18 cellular contexts compared by ENCODE assay signal in the genomic region with DNA sequence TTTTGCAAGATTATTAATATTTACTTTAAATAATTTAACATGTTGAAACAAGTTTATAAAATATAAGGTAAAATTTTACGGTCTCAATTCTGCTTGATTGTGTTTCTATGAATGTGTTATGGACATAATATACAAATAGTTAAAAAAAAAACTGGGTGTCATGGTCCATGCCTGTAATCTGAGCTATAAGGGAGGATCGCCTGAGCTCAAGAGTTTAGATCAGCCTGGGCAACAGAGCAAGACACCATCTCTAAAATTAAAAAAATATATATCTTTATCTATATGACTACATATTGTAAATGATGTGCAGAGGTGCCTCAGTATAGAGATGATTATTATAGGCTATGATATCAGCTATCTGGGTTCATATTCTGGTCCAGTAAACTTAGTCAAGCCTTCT.
"Had no signal": no experiment of that assay in that cellular context is flagged by ENCODE, and none has a peak within 500 bp of the region (broad histone marks: within the 10 kb centered on the region; RNA-seq: fewer than 3 reads in every experiment).

No MANE protein-coding gene starts in this region.

- DNase-seq: activated CD4-positive, alpha-beta T cell treated with anti-CD3 and anti-CD28 coated beads, Interleukin-2, amount 10 ng/mL, durations not matched to agents 24 days and 14 days; activated naive CD4-positive, alpha-beta T cell treated with anti-CD3 and anti-CD28 coated beads, Interleukin-2, amount 50 U/mL, for 16 hours; amygdala; cerebellar nuclear complex; dermis blood vessel endothelial cell; endodermal cell; erythroblast; hypothalamus; immature natural killer cell; stimulated activated CD4-positive, alpha-beta T cell treated with anti-CD3 and anti-CD28 coated beads, Interleukin-2, amount 100 ng/mL, for 48 hours; T-cell; testis; upper lobe of right lung had no signal

- H3K27me3 ChIP-seq: testis, upper lobe of right lung had no signal

- H3K9me3 Mint-ChIP-seq: activated CD4-positive, alpha-beta T cell treated with anti-CD3 and anti-CD28 coated beads, Interleukin-2, amount 10 ng/mL, durations not matched to agents 24 days and 14 days; activated T-helper 2 cell treated with anti-CD3 and anti-CD28 coated beads, Interferon-gamma antibody, Interleukin-2, Interleukin-4, amounts not matched to agents 10 μg/mL and 5 μg/mL and 100 μg/mL, durations not matched to agents 14 hours and 24 hours and 36 hours; endodermal cell; immature natural killer cell; nephron; stimulated activated naive CD8-positive, alpha-beta T cell treated with anti-CD3 and anti-CD28 coated beads, Interleukin-15, Interleukin-2, amounts not matched to agents 100 ng/mL and 50 ng/mL, for 24 hours; T-cell had no signal

- H3K27ac Mint-ChIP-seq: activated CD4-positive, alpha-beta T cell treated with anti-CD3 and anti-CD28 coated beads, Interleukin-2, amount 10 ng/mL, durations not matched to agents 24 days and 14 days; activated T-helper 2 cell treated with anti-CD3 and anti-CD28 coated beads, Interferon-gamma antibody, Interleukin-2, Interleukin-4, amounts not matched to agents 10 μg/mL and 5 μg/mL and 100 μg/mL, durations not matched to agents 14 hours and 24 hours and 36 hours; brain; stimulated activated naive CD8-positive, alpha-beta T cell treated with anti-CD3 and anti-CD28 coated beads, Interleukin-15, Interleukin-2, amounts not matched to agents 100 ng/mL and 50 ng/mL, for 24 hours had no signal

- H3K4me3 Mint-ChIP-seq: activated CD4-positive, alpha-beta T cell treated with anti-CD3 and anti-CD28 coated beads, Interleukin-2, amount 10 ng/mL, durations not matched to agents 24 days and 14 days; brain; endodermal cell; nephron; stimulated activated naive CD8-positive, alpha-beta T cell treated with anti-CD3 and anti-CD28 coated beads, Interleukin-15, Interleukin-2, amounts not matched to agents 100 ng/mL and 50 ng/mL, for 24 hours had no signal

- H3K9me3 ChIP-seq: testis, upper lobe of right lung had no signal

- H3K36me3 Mint-ChIP-seq: immature natural killer cell, T-cell had no signal

- H3K4me3 ChIP-seq: lung, testis, upper lobe of right lung had no signal

- H3K27ac ChIP-seq: testis, upper lobe of right lung had no signal

- H3K27me3 Mint-ChIP-seq: activated CD4-positive, alpha-beta T cell treated with anti-CD3 and anti-CD28 coated beads, Interleukin-2, amount 10 ng/mL, durations not matched to agents 24 days and 14 days; brain; stimulated activated naive CD8-positive, alpha-beta T cell treated with anti-CD3 and anti-CD28 coated beads, Interleukin-15, Interleukin-2, amounts not matched to agents 100 ng/mL and 50 ng/mL, for 24 hours; T-cell had no signal

- ATAC-seq: T-cell, upper lobe of right lung had no signal

- H3K36me3 ChIP-seq: upper lobe of right lung had no signal
